In genomic region chr18:11004951-11005350, GRCh38 we compare ENCODE assay signal across 18 cellular contexts.
A peak's percentile ranks its signal among the peaks of the same experiment; 100 is the strongest.
DNase-seq lines count a peak whose midpoint lies in the region; ATAC-seq, FAIRE-seq and TF ChIP-seq lines count a peak whose summit lies in the region.
"Had no signal": no experiment of that assay in that cellular context is flagged by ENCODE, and none has a peak within 500 bp of the region (broad histone marks: within the 10 kb centered on the region; RNA-seq: fewer than 3 reads in every experiment).

No MANE protein-coding gene starts in this region.

- CTCF ChIA-PET in MCF 10A (lab: Yijun Ruan, JAX) = interaction anchor here (0.8 kb wide), 1 partner anchor 153 kb away, joined by 3 read pairs; no protein-coding TSS in a partner anchor

- no peaks in the 10 kb centered on the region for H3K36me3 Mint-ChIP-seq in MCF 10A (ENCODE audit: insufficient read depth, unreplicated experiment)
- H3K36me3 Mint-ChIP-seq: CD4-positive, CD25-positive, alpha-beta regulatory T cell; naive B cell; stimulated activated naive B cell treated with anti-CD40 and anti-IgM and Interleukin-4, amounts not matched to agents 10 μg/mL and 1 μg/mL and 100 μg/mL, for 72 hours had no signal

- no peak for ATAC-seq in GM18520 (IDR thresholded peaks at IDR 0.05; ENCODE audit: unreplicated experiment)
- ATAC-seq: stimulated activated naive B cell treated with anti-CD40 and anti-IgM and Interleukin-4, amounts not matched to agents 10 μg/mL and 1 μg/mL and 100 μg/mL, for 72 hours had no signal

- no peak overlapping the region for H3K4me3 ChIP-seq in breast epithelium
- no peak overlapping the region for H3K4me3 ChIP-seq in mesodermal cell (ENCODE audit: extremely low read depth, insufficient read depth, low read length, poor library complexity, severe bottlenecking)
- H3K4me3 ChIP-seq in kidney (ENCODE audit: low read length in 2 of 2) = no peak overlapping the region
- H3K4me3 ChIP-seq in H7 (ENCODE audit: insufficient read depth, low read depth, low read length) = no peak overlapping the region
- H3K4me3 ChIP-seq: gastroesophageal sphincter, tibial nerve had no signal

- H3K36me3 ChIP-seq in breast epithelium (no peaks in the 10 kb centered on the region), mesodermal cell (ENCODE audit: control insufficient read depth, insufficient read depth, low read length) (no peaks in the 10 kb centered on the region), kidney (ENCODE audit: control insufficient read depth in 1 of 2, insufficient read depth in 2 of 2, low read length in 2 of 2) (no peaks in the 10 kb centered on the region), H7 (replicated peaks; ENCODE audit: control insufficient read depth, insufficient read depth, low read length) (no peaks in the 10 kb centered on the region)
- H3K36me3 ChIP-seq: gastroesophageal sphincter, tibial nerve had no signal

- peaks cover 31% of the 10 kb centered on the region for H3K4me1 Mint-ChIP-seq in MCF 10A (ENCODE audit: insufficient read depth, unreplicated experiment)
- H3K4me1 Mint-ChIP-seq: CD4-positive, CD25-positive, alpha-beta regulatory T cell; naive B cell; stimulated activated naive B cell treated with anti-CD40 and anti-IgM and Interleukin-4, amounts not matched to agents 10 μg/mL and 1 μg/mL and 100 μg/mL, for 72 hours had no signal

- peak overlapping the region; percentile 93 for H3K27ac Mint-ChIP-seq in MCF 10A (ENCODE audit: low read depth, unreplicated experiment)
- H3K27ac Mint-ChIP-seq: CD4-positive, CD25-positive, alpha-beta regulatory T cell; naive B cell; stimulated activated naive B cell treated with anti-CD40 and anti-IgM and Interleukin-4, amounts not matched to agents 10 μg/mL and 1 μg/mL and 100 μg/mL, for 72 hours had no signal

- TF ChIP-seq CTCF in MCF 10A (IDR thresholded peaks at IDR 0.05; ENCODE audit: unreplicated experiment) = no peak
- TF ChIP-seq CTCF in breast epithelium (IDR thresholded peaks at IDR 0.05) = no peak
- no peak for TF ChIP-seq CTCF in kidney (IDR thresholded peaks at IDR 0.05; ENCODE audit: borderline replicate concordance, extremely low read depth, insufficient read depth)

- H3K4me3 Mint-ChIP-seq in MCF 10A (ENCODE audit: unreplicated experiment) = peak overlapping the region; percentile 66
- H3K4me3 Mint-ChIP-seq: CD4-positive, CD25-positive, alpha-beta regulatory T cell; stimulated activated naive B cell treated with anti-CD40 and anti-IgM and Interleukin-4, amounts not matched to agents 10 μg/mL and 1 μg/mL and 100 μg/mL, for 72 hours had no signal

- H3K9me3 Mint-ChIP-seq in MCF 10A (ENCODE audit: unreplicated experiment) = peaks cover 7% of the 10 kb centered on the region
- H3K9me3 Mint-ChIP-seq: CD4-positive, CD25-positive, alpha-beta regulatory T cell; stimulated activated naive B cell treated with anti-CD40 and anti-IgM and Interleukin-4, amounts not matched to agents 10 μg/mL and 1 μg/mL and 100 μg/mL, for 72 hours had no signal

- TF ChIP-seq POLR2A in breast epithelium (IDR thresholded peaks at IDR 0.05) = no peak

- TSS peak; percentile 83 for BruUV-seq in MCF 10A (replicated peaks; lab: Mats Ljungman, UMichigan)

- POLR2A ChIA-PET in MCF 10A (lab: Yijun Ruan, JAX) = interaction anchor here (0.7 to 2.3 kb wide), 6 partner anchors 31 to 148 kb away, joined by 3 to 11 read pairs (median 3); no protein-coding TSS in a partner anchor

- DNase-seq in MCF 10A (ENCODE audit: unreplicated experiment) (peak; percentile 1), breast epithelium (ENCODE audit: low spot score in 2 of 2) (no peak), brain pericyte (ENCODE audit: low read depth, low spot score) (peak; percentile 24), kidney (no peak), H7 (no peak), CD1c-positive myeloid dendritic cell (ENCODE audit: extremely low spot score) (no peak)
- DNase-seq: ACHN; activated CD4-positive, alpha-beta T cell treated with anti-CD3 and anti-CD28 coated beads for 1 hour; activated gamma-delta T cell; CD4-positive, CD25-positive, alpha-beta regulatory T cell; naive B cell; NCI-H1105 treated with DMSO at 0.1 percent for 48 hours; SHP77 treated with DMSO at 0.1 percent for 48 hours; stimulated activated naive B cell treated with anti-CD40 and anti-IgM and Interleukin-4, amounts not matched to agents 10 μg/mL and 1 μg/mL and 100 μg/mL, for 72 hours had no signal

- no peaks in the 10 kb centered on the region for H3K27me3 Mint-ChIP-seq in MCF 10A (ENCODE audit: insufficient read depth, unreplicated experiment)
- H3K27me3 Mint-ChIP-seq: CD4-positive, CD25-positive, alpha-beta regulatory T cell; naive B cell; stimulated activated naive B cell treated with anti-CD40 and anti-IgM and Interleukin-4, amounts not matched to agents 10 μg/mL and 1 μg/mL and 100 μg/mL, for 72 hours had no signal

- H3K27me3 ChIP-seq in breast epithelium = no peaks in the 10 kb centered on the region
- no peaks in the 10 kb centered on the region for H3K27me3 ChIP-seq in H7 (ENCODE audit: control insufficient read depth, insufficient read depth, low read length)
- H3K27me3 ChIP-seq: gastroesophageal sphincter, tibial nerve had no signal

- H3K4me1 ChIP-seq in breast epithelium = no peaks in the 10 kb centered on the region
- peaks cover 6% of the 10 kb centered on the region for H3K4me1 ChIP-seq in mesodermal cell (ENCODE audit: control insufficient read depth, insufficient read depth, low read length, poor library complexity, severe bottlenecking)
- H3K4me1 ChIP-seq in kidney (ENCODE audit: control insufficient read depth in 1 of 2, insufficient read depth in 1 of 2, low read depth in 1 of 2, low read length in 2 of 2) = no peaks in the 10 kb centered on the region
- H3K4me1 ChIP-seq: gastroesophageal sphincter had no signal

- no peak for FAIRE-seq in kidney (lab: Jason Lieb, UNC)

- no peak overlapping the region for H3K27ac ChIP-seq in breast epithelium
- H3K27ac ChIP-seq in mesodermal cell (ENCODE audit: low read depth, low read length, severe bottlenecking) = peak overlapping the region; percentile 51
- no peak overlapping the region for H3K27ac ChIP-seq in kidney (ENCODE audit: low read depth in 2 of 2, low read length in 2 of 2)
- H3K27ac ChIP-seq: gastroesophageal sphincter, tibial nerve had no signal

- H3K9ac ChIP-seq in kidney (ENCODE audit: low read length in 2 of 2) = no peak overlapping the region

- intact Hi-C loops in MCF 10A (cut with micrococcal nuclease) = loop anchor here (2.0 to 5.0 kb wide), 2 partner anchors 37 to 82 kb away; no protein-coding TSS in a partner anchor
- intact Hi-C loops in breast epithelium (cut with DNase I; ENCODE audit: low total_unique reads) = no loop called here
- intact Hi-C loops in kidney (cut with DNase I) = no loop called here

- H3K9me3 ChIP-seq in breast epithelium = no peaks in the 10 kb centered on the region
- H3K9me3 ChIP-seq in mesodermal cell (ENCODE audit: control insufficient read depth, low read length) = no peaks in the 10 kb centered on the region
- H3K9me3 ChIP-seq in kidney (ENCODE audit: control insufficient read depth in 1 of 2, low read length in 2 of 2) = no peaks in the 10 kb centered on the region
- H3K9me3 ChIP-seq: gastroesophageal sphincter, tibial nerve had no signal

Comparison
In these comparisons a context has a peak if more than half of its experiments do, and no peak if none do; other contexts are left out.
1. DNase-seq: peak in MCF 10A (single experiment) and brain pericyte (single experiment); none in breast epithelium (0 of 2), kidney (single experiment), H7 (single experiment) and CD1c-positive myeloid dendritic cell (single experiment).